In genomic region chr20:41540459-41540858, GRCh38 we compare ENCODE assay signal across 1 cellular context.
TF ChIP-seq lines count a peak whose summit lies in the region.

No MANE protein-coding gene starts in this region.

TF ChIP-seq in GM23338, 12 proteins besides CTCF, POLR2A, EP300 and RAD21:
- no peak for TF ChIP-seq ZNF462 (CRISPR knock-in tag; IDR thresholded peaks at IDR 0.05)
